Comparison of ENCODE assay signal across 1 cellular context in the genomic region with DNA sequence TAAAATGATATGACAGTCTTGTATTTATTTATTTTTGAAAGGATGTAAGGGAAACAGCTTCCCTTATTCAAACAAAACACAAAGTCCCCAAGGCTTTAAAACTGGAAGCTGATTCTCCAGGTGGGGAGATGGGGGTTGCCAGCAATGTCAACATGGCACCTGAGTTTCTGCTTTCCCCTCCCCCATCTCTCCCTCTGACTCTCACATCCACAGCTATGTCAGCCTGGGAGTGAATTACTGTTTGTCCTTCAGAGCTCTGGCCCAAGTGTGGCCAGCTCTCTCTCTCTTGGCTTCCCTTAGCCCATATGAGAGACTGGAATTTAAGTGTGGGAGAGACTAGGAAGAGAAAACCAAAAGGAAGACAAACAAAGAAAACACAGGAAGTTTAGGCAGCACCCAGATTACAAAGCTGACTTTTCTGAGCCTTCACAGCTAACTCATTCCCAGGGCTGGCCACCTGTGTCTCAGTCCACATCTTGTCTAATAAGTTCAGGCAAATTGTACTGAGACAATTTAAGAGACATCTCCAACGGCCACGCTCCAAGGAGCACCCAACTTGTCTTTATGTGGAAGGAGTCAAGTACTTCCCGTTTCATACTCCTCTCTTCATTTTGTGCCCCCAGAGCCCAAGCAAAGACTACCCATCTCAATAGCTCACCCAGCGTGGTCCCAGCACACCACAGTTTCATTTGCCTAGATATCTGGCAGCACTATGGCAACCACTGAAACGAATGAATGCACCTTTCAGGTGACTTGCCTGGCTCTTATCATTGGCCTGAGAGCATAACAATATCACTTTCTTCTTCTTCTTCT.
TF ChIP-seq lines count a peak whose summit lies in the region.

No MANE protein-coding gene starts in this region.

TF ChIP-seq in H1, 55 proteins besides CTCF, POLR2A, EP300 and RAD21 (continued from another document):
- TF ChIP-seq NANOG (IDR thresholded peaks at IDR 0.05; ENCODE audit: insufficient read depth, low read depth, low read length, poor library complexity, severe bottlenecking) (no peak), ZNF274 (IDR thresholded peaks at IDR 0.05; ENCODE audit: borderline replicate concordance, extremely low read depth, low read length) (no peak), CEBPB (IDR thresholded peaks at IDR 0.05; ENCODE audit: low read depth, low read length) (no peak), CHD7 (IDR thresholded peaks at IDR 0.05; ENCODE audit: insufficient replicate concordance, low read length) (no peak), TEAD4 (IDR thresholded peaks at IDR 0.05; ENCODE audit: low read depth, low read length) (no peak), BRCA1 (IDR thresholded peaks at IDR 0.05; ENCODE audit: low read depth, low read length) (no peak), SRF (IDR thresholded peaks at IDR 0.05; ENCODE audit: low read depth, low read length) (no peak), MAFK (IDR thresholded peaks at IDR 0.05; ENCODE audit: low read depth, low read length) (no peak)
